ENCODE assay signal across 8 cellular contexts in the genomic region with DNA sequence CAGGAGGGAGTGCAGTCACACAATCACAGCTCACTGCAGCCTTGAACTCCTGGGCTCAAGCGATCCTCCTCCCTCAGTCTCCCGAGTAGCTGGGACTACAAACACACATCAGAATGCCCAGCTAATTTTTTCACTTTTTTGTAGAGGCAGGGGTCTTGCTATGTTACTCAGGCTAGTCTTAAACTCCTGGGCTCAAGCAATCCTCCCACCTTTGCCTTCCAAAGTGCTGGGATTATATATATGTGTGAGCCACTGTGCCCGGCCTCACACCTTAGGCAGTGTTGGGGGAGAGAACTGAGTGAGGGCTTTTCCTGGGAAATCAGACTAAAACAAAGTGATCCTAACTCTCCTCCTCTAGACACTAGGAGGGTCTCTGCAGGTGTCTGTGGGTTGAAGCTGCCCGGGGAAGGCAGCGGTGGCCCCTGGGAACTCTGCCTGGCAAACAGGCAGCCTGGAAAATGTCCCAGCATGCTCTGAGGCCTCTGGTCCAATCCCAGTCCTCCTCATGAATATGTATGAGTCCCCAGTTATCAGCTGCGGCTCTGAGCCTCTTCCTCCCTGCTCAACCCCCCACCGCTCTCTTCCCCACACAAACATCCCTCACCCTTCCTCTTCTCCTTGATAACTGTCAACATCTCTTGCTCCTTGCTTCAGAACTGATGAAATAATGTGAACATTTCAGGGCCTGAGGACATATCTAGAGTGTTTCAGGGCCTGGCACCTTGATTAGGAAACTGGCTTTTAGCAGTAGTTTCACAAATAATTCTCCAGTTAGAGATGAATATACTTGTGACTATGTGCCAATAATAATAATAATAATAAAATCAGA. TPM values are rescaled to one million over a fixed set of nuclear protein-coding genes. Genes with fewer than 3 reads are reported as not detected.
DNase-seq lines count a peak whose midpoint lies in the region; ATAC-seq, FAIRE-seq and TF ChIP-seq lines count a peak whose summit lies in the region.

No MANE protein-coding gene starts in this region.

- H3K79me2 ChIP-seq in OCI-LY3 (ENCODE audit: low read length) = no peaks in the 10 kb centered on the region

- H3K27me3 ChIP-seq in CD4-positive, alpha-beta T cell (ENCODE audit: control insufficient read depth, insufficient read depth, low read length) = no peaks in the 10 kb centered on the region
- H3K27me3 ChIP-seq in OCI-LY3 (ENCODE audit: low read depth, low read length) = no peaks in the 10 kb centered on the region

- H3K4me2 ChIP-seq in OCI-LY3 (ENCODE audit: low read length) = 0 out of 2 replicates have a peak overlapping the region, but pooled peaks have one; percentile 20

- H3K4me3 ChIP-seq in OCI-LY3 (ENCODE audit: low read length) (no peak overlapping the region), cardiac fibroblast (replicated peaks in 1 of 2; ENCODE audit: low read depth in 2 of 2, low read length in 2 of 2) (no peak overlapping the region), kidney (ENCODE audit: low read length in 2 of 2) (peak overlapping the region; percentile 4 to 28)

- peaks cover 9% of the 10 kb centered on the region for H3K4me1 ChIP-seq in OCI-LY3 (ENCODE audit: low read length)
- peaks cover 3 to 8% of the 10 kb centered on the region in 2 donors for H3K4me1 ChIP-seq in kidney (ENCODE audit: control insufficient read depth in 1 of 2, insufficient read depth in 1 of 2, low read depth in 1 of 2, low read length in 2 of 2)

- no peaks in the 10 kb centered on the region for H3K27me3 Mint-ChIP-seq in CD4-positive, alpha-beta T cell

- no peak overlapping the region for H3K27ac ChIP-seq in CD4-positive, alpha-beta T cell (ENCODE audit: low read depth, low read length)
- H3K27ac ChIP-seq in OCI-LY3 (ENCODE audit: low read length) (no peak overlapping the region), kidney (ENCODE audit: low read depth in 2 of 2, low read length in 2 of 2) (peak overlapping the region in 1 of 2 donors; percentile 32)

- H3K4me3 Mint-ChIP-seq in CD4-positive, alpha-beta T cell = no peak overlapping the region
- no peak overlapping the region for H3K4me3 Mint-ChIP-seq in stimulated activated effector memory CD8-positive, alpha-beta T cell treated with anti-CD3 and anti-CD28 coated beads, Interleukin-12 subunit alpha, Interleukin-12 subunit beta, amount 100 ng/mL, for 72 hours

- CTCF ChIA-PET in CD4-positive, alpha-beta T cell (lab: Charles Lee) = no interaction called here

- no peaks in the 10 kb centered on the region for H4K20me1 ChIP-seq in OCI-LY3 (ENCODE audit: insufficient read depth, low read length)

- peak in 1 of 10 experiments; percentile 25 for DNase-seq in CD4-positive, alpha-beta T cell
- DNase-seq in cardiac fibroblast (ENCODE audit: low read depth in 2 of 2) = peak; percentile 78 to 90
- DNase-seq in kidney = peak; percentile 84
- DNase-seq in stimulated activated effector memory CD8-positive, alpha-beta T cell treated with anti-CD3 and anti-CD28 coated beads, Interleukin-12 subunit alpha, Interleukin-12 subunit beta, amount 100 ng/mL, for 72 hours (ENCODE audit: low spot score in 2 of 2) = no peak
- no peak for DNase-seq in activated CD4-positive, alpha-beta T cell treated with anti-CD3 and anti-CD28 coated beads, Interleukin-2, amount 50 U/mL, for 1 hour

- H3K9ac ChIP-seq in OCI-LY3 (ENCODE audit: low read length) = no peak overlapping the region
- peak overlapping the region; percentile 24 to 33 for H3K9ac ChIP-seq in kidney (ENCODE audit: low read length in 2 of 2)

- intact Hi-C loops in CD4-positive, alpha-beta T cell (cut with DNase I, micrococcal nuclease) = no loop called here
- intact Hi-C loops in kidney (cut with DNase I) = no loop called here

- H2AFZ ChIP-seq in OCI-LY3 (ENCODE audit: low read depth, low read length) = 0 out of 2 replicates have a peak overlapping the region, but pooled peaks have one; percentile 64

- POLR2A ChIA-PET in CD4-positive, alpha-beta T cell (lab: Charles Lee) = interaction anchor here (1.1 to 2.3 kb wide), 3 partner anchors 9 to 102 kb away, joined by 3 to 10 read pairs (median 6); a partner anchor contains a TSS

- no peaks in the 10 kb centered on the region for H3K9me3 Mint-ChIP-seq in CD4-positive, alpha-beta T cell
- H3K9me3 Mint-ChIP-seq in stimulated activated effector memory CD8-positive, alpha-beta T cell treated with anti-CD3 and anti-CD28 coated beads, Interleukin-12 subunit alpha, Interleukin-12 subunit beta, amount 100 ng/mL, for 72 hours = no peaks in the 10 kb centered on the region

- TF ChIP-seq CTCF in CD4-positive, alpha-beta T cell (IDR thresholded peaks at IDR 0.05) = no peak
- TF ChIP-seq CTCF in OCI-LY3 (IDR thresholded peaks at IDR 0.05; ENCODE audit: low read depth, low read length) (no peak), cardiac fibroblast (IDR thresholded peaks at IDR 0.05; ENCODE audit: low read depth, low read length) (no peak), kidney (IDR thresholded peaks at IDR 0.05; ENCODE audit: borderline replicate concordance, extremely low read depth, insufficient read depth) (no peak)

- peak; percentile 39 for ATAC-seq in CD4-positive, alpha-beta T cell (ENCODE audit: poor library complexity)
- ATAC-seq in HG02852 (IDR thresholded peaks at IDR 0.05; ENCODE audit: unreplicated experiment) (peak; percentile 50), HG03095 (IDR thresholded peaks at IDR 0.05; ENCODE audit: unreplicated experiment) (no peak)
- ATAC-seq in stimulated activated effector memory CD8-positive, alpha-beta T cell treated with anti-CD3 and anti-CD28 coated beads, Interleukin-12 subunit alpha, Interleukin-12 subunit beta, amount 100 ng/mL, for 72 hours = peak; percentile 55

- no peak for FAIRE-seq in kidney (lab: Jason Lieb, UNC)

- no peak overlapping the region for H3K27ac Mint-ChIP-seq in CD4-positive, alpha-beta T cell
- peak overlapping the region; percentile 70 for H3K27ac Mint-ChIP-seq in stimulated activated effector memory CD8-positive, alpha-beta T cell treated with anti-CD3 and anti-CD28 coated beads, Interleukin-12 subunit alpha, Interleukin-12 subunit beta, amount 100 ng/mL, for 72 hours

- H3K36me3 Mint-ChIP-seq in CD4-positive, alpha-beta T cell (ENCODE audit: low read depth) = no peaks in the 10 kb centered on the region
- H3K36me3 Mint-ChIP-seq in stimulated activated effector memory CD8-positive, alpha-beta T cell treated with anti-CD3 and anti-CD28 coated beads, Interleukin-12 subunit alpha, Interleukin-12 subunit beta, amount 100 ng/mL, for 72 hours = peaks cover 5% of the 10 kb centered on the region

- H3K9me3 ChIP-seq in CD4-positive, alpha-beta T cell (ENCODE audit: control insufficient read depth, low read length) = no peaks in the 10 kb centered on the region
- H3K9me3 ChIP-seq in OCI-LY3 (ENCODE audit: insufficient read depth, low read length) (no peaks in the 10 kb centered on the region), kidney (ENCODE audit: control insufficient read depth in 1 of 2, low read length in 2 of 2) (no peaks in the 10 kb centered on the region)

- H3K4me1 Mint-ChIP-seq in CD4-positive, alpha-beta T cell (ENCODE audit: low read depth) = peaks cover 9% of the 10 kb centered on the region
- H3K4me1 Mint-ChIP-seq in stimulated activated effector memory CD8-positive, alpha-beta T cell treated with anti-CD3 and anti-CD28 coated beads, Interleukin-12 subunit alpha, Interleukin-12 subunit beta, amount 100 ng/mL, for 72 hours = peaks cover 8% of the 10 kb centered on the region

- H3K36me3 ChIP-seq in OCI-LY3 (replicated peaks; ENCODE audit: low read depth, low read length) (no peaks in the 10 kb centered on the region), kidney (ENCODE audit: control insufficient read depth in 1 of 2, insufficient read depth in 2 of 2, low read length in 2 of 2) (no peaks in the 10 kb centered on the region)

RNA-seq across cellular contexts. Expression of a gene that starts 7.9 kb away (rescaled TPM):
- total RNA-seq in CD4-positive, alpha-beta T cell = 10 to 100 TPM; 31.1 to 34.6 TPM
- 22.8 TPM for total RNA-seq in kidney
- polyA plus RNA-seq in kidney (ENCODE audit: insufficient read depth, low read depth, low replicate concordance) = 3.2 TPM

RNA-seq across cellular contexts. Expression of a gene that starts 8.9 kb away (rescaled TPM):
- total RNA-seq in CD4-positive, alpha-beta T cell = 10 to 100 TPM; 19.6 to 20.4 TPM
- 27.1 TPM for total RNA-seq in kidney
- polyA plus RNA-seq in kidney (ENCODE audit: insufficient read depth, low read depth, low replicate concordance) = 16.4 TPM

Comparison
In these comparisons a context has a peak if more than half of its experiments do, and no peak if none do; other contexts are left out.
1. DNase-seq: peak in cardiac fibroblast (2 of 2) and kidney (single experiment); none in stimulated activated effector memory CD8-positive, alpha-beta T cell treated with anti-CD3 and anti-CD28 coated beads, Interleukin-12 subunit alpha, Interleukin-12 subunit beta, amount 100 ng/mL, for 72 hours (0 of 2) and activated CD4-positive, alpha-beta T cell treated with anti-CD3 and anti-CD28 coated beads, Interleukin-2, amount 50 U/mL, for 1 hour (single experiment).
2. H3K4me3 ChIP-seq: peak in kidney (2 of 2); none in OCI-LY3 (single experiment) and cardiac fibroblast (0 of 2).